ENCODE assay signal across 20 cellular contexts in genomic region chr1:87940410-87940809, GRCh38.
A peak's percentile ranks its signal among the peaks of the same experiment; 100 is the strongest.
DNase-seq lines count a peak whose midpoint lies in the region; ATAC-seq, FAIRE-seq and TF ChIP-seq lines count a peak whose summit lies in the region.
"Had no signal": no experiment of that assay in that cellular context is flagged by ENCODE, and none has a peak within 500 bp of the region (broad histone marks: within the 10 kb centered on the region; RNA-seq: fewer than 3 reads in every experiment).

No MANE protein-coding gene starts in this region.

- TF ChIP-seq CTCF in lower lobe of right lung (IDR thresholded peaks at IDR 0.05): no peak

- intact Hi-C loops in lower lobe of right lung (cut with DNase I): no loop called here

- no peaks in the 10 kb centered on the region for H3K9me3 ChIP-seq in lower lobe of right lung

- H3K36me3 ChIP-seq in lower lobe of right lung: no peaks in the 10 kb centered on the region

- no peak overlapping the region for H3K4me3 ChIP-seq in lower lobe of right lung

- no peak for FAIRE-seq in GM19239 (lab: Jason Lieb, UNC)
- FAIRE-seq: G401.6, H54, RCC 7860 had no signal

- H3K4me1 ChIP-seq in lower lobe of right lung: no peaks in the 10 kb centered on the region

- no peak overlapping the region for H3K27ac ChIP-seq in lower lobe of right lung

- ATAC-seq in lower lobe of right lung (peak; percentile 80 to 88), GM18870 (IDR thresholded peaks at IDR 0.05; ENCODE audit: unreplicated experiment) (no peak)

- no peaks in the 10 kb centered on the region for H3K27me3 ChIP-seq in lower lobe of right lung (ENCODE audit: low read depth)

- DNase-seq in DMS153 treated with DMSO at 0.1 percent for 48 hours (lab: John Stamatoyannopoulos, UW; ENCODE audit: unreplicated experiment) (peak; percentile 9), NCI-H187 (lab: John Stamatoyannopoulos, UW) (peak; percentile 12 to 15), SHP77 treated with DMSO at 0.1 percent for 48 hours (lab: John Stamatoyannopoulos, UW) (peak; percentile 61), lower lobe of right lung (no peak), GM19239 (ENCODE audit: insufficient read length, low spot score) (no peak), midbrain (lab: John Stamatoyannopoulos, UW) (no peak), NCI-H2081 (lab: John Stamatoyannopoulos, UW) (no peak)
- DNase-seq: ACHN; Calu3; CD4-positive, CD25-positive, alpha-beta regulatory T cell; DND-41; HFFc6; KG1; NCI-H1694 treated with DMSO at 0.1 percent for 48 hours; NCI-H526 treated with DMSO at 0.1 percent for 48 hours; SIG-M5 had no signal

Comparison
In these comparisons a context has a peak if more than half of its experiments do, and no peak if none do; other contexts are left out.
1. DNase-seq: peak in DMS153 treated with DMSO at 0.1 percent for 48 hours (single experiment), NCI-H187 (2 of 2) and SHP77 treated with DMSO at 0.1 percent for 48 hours (single experiment); none in lower lobe of right lung (single experiment), GM19239 (single experiment), midbrain (single experiment) and NCI-H2081 (0 of 2).